Comparison of ENCODE assay signal across 1 cellular context in the genomic region with DNA sequence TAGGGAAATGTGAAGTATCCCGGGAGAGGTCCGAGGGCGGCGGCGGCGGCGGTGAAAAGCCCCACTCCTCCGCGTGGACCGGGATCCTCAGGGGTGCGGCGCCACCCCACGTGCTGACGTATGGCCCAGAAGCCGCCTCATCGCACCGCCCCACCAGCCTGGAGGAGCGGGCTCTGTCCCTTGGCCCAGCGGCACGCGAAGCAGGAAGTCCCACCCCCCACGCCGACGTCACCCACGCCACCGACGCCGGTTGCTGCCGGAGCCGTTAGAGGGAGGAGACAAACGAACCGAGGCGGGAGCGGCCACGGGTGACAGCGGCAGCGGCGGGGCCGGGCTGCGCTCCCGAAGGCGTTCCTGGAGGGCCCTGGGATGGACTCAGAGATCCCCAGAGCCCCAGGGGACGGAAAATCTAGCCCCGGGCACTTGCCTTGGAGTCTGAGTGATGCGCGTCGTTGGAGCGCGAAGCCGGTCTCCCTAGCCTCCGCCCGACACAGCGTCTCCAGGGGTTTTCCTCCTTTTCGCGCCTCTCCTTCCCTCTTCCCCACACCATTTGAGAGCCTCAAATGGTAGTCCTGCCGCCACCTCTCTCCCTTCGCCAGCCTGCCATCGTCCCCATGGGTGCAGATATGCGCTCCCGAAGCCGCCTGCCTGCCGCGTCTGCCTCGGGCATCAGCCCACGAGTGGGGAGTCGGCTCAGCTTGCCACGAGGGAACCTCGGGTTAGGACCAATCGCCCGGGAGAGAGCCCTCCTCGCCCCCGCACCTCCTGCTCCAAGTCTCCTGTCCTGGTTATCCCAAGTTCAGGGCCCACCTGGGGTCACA.
TF ChIP-seq lines count a peak whose summit lies in the region.

A gene with protein sequence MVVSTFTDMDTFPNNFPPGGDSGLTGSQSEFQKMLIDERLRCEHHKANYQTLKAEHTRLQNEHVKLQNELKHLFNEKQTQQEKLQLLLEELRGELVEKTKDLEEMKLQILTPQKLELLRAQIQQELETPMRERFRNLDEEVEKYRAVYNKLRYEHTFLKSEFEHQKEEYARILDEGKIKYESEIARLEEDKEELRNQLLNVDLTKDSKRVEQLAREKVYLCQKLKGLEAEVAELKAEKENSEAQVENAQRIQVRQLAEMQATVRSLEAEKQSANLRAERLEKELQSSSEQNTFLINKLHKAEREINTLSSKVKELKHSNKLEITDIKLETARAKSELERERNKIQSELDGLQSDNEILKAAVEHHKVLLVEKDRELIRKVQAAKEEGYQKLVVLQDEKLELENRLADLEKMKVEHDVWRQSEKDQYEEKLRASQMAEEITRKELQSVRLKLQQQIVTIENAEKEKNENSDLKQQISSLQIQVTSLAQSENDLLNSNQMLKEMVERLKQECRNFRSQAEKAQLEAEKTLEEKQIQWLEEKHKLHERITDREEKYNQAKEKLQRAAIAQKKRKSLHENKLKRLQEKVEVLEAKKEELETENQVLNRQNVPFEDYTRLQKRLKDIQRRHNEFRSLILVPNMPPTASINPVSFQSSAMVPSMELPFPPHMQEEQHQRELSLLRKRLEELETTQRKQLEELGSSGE (minus strand): TSS at position 95 of the 821 bp plus-strand sequence. CDS start 47,377 bp downstream, outside the sequence.

TF ChIP-seq in WTC11, 78 proteins besides CTCF, POLR2A, EP300 and RAD21 (continued from another document):
- TF ChIP-seq, protein P1, sequence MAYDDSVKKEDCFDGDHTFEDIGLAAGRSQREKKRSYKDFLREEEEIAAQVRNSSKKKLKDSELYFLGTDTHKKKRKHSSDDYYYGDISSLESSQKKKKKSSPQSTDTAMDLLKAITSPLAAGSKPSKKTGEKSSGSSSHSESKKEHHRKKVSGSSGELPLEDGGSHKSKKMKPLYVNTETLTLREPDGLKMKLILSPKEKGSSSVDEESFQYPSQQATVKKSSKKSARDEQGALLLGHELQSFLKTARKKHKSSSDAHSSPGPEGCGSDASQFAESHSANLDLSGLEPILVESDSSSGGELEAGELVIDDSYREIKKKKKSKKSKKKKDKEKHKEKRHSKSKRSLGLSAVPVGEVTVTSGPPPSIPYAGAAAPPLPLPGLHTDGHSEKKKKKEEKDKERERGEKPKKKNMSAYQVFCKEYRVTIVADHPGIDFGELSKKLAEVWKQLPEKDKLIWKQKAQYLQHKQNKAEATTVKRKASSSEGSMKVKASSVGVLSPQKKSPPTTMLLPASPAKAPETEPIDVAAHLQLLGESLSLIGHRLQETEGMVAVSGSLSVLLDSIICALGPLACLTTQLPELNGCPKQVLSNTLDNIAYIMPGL (CRISPR knock-in tag; IDR thresholded peaks at IDR 0.05), result peak; percentile 95
- 0 out of 2 replicates have a peak, but pooled peaks have one; percentile 16 for TF ChIP-seq ELF4 (CRISPR knock-in tag; IDR thresholded peaks at IDR 0.05; ENCODE audit: low read depth)
- peak; percentile 67; the same call in 1 of the 2 replicates for TF ChIP-seq SMAD3 (CRISPR knock-in tag; IDR thresholded peaks at IDR 0.05; ENCODE audit: borderline replicate concordance)
- no peak for TF ChIP-seq NR1H2 (CRISPR knock-in tag; IDR thresholded peaks at IDR 0.05)
- peak; percentile 90 for TF ChIP-seq SP1 (CRISPR knock-in tag; conservative IDR thresholded peaks at IDR 0.05)
- peak; percentile 88 for TF ChIP-seq FOXP1 (CRISPR knock-in tag; IDR thresholded peaks at IDR 0.05; ENCODE audit: borderline replicate concordance)
